Comparison of ENCODE assay signal across 1 cellular context in the genomic region with DNA sequence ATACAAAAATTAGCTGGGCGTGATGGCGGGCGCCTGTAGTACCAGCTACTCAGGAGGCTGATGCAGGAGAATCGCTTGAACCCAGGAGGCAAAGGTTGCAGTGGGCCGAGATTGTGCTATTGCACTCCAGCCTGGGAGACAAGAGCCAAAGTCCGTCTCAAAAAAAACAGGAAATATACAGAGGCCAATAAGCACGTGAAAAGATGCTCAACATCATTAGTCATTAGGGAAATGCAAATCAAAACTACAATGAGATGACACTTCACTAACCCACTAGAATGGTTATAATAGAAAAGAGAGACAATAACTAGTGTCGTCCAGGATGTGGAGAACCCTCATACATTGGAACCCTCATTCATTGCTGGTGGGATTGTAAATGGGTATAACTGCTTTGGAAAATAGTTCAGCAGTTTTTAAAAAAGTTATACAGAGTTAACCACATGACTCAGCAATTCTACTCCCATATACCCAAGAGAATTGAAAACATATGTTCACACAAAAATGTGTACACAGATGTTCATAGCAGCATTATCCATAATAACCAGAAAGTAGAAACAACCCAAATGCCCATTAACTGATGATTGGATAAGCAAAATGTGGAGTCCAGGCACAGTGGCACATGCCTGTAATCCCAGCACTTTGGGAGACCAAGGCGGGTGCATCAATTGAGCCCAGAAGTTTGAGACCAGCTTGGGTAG.
TF ChIP-seq lines count a peak whose summit lies in the region.

No MANE protein-coding gene starts in this region.

TF ChIP-seq in GM12878, 131 proteins besides CTCF, POLR2A, EP300 and RAD21:
- TF ChIP-seq TAF1 (IDR thresholded peaks at IDR 0.05; ENCODE audit: borderline replicate concordance, low read depth, low read length) (no peak), EZH2 (IDR thresholded peaks at IDR 0.05; ENCODE audit: borderline replicate concordance, control insufficient read depth, low read depth, low read length) (no peak), MEF2B (IDR thresholded peaks at IDR 0.05; ENCODE audit: partially characterized antibody, poor library complexity, severe bottlenecking) (peak; percentile 56), BHLHE40 (IDR thresholded peaks at IDR 0.05; ENCODE audit: borderline replicate concordance in 1 of 2, low read depth in 2 of 2, low read length in 1 of 2) (peak; percentile 30 to 77; a peak in 2 of 4 replicates), MEF2A (IDR thresholded peaks at IDR 0.05; ENCODE audit: insufficient read depth, low read depth, low read length) (no peak), BACH1 (IDR thresholded peaks at IDR 0.05; ENCODE audit: borderline replicate concordance) (peak; percentile 86)
